In the genomic region with DNA sequence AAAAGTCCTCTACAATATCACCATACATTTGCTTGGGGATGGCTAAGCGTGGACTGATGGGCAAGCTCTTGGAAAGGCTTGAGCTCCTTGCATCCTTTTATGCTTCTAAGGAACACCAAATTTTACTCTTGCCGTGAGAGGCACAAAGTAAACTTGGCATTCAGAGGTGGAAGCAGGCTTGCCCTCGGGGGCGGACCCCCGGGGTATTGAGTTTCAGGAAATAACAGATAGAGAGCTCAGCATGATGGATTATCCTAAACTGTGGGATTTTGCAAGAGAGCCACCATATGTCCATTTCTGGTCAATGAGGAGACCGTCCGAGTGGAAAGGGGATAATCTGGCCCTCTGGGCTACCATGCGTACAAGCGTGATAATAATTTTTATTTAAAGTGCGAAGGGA, we compare ENCODE assay signal across 22 cellular contexts. TPM values are rescaled to one million over a fixed set of nuclear protein-coding genes. Genes with fewer than 3 reads are reported as not detected.
DNase-seq lines count a peak whose midpoint lies in the region; ATAC-seq and TF ChIP-seq lines count a peak whose summit lies in the region.
"Had no signal": no experiment of that assay in that cellular context is flagged by ENCODE, and none has a peak within 500 bp of the region (broad histone marks: within the 10 kb centered on the region; RNA-seq: fewer than 3 reads in every experiment).

No MANE protein-coding gene starts in this region.

- H3K36me3 ChIP-seq in esophagus squamous epithelium: peaks cover 0 to 75% (median 13%) of the 10 kb centered on the region in 3 donors

- H3K4me3 Mint-ChIP-seq in activated naive CD8-positive, alpha-beta T cell treated with anti-CD3 and anti-CD28 coated beads, Interleukin-2, amount 50 U/mL, for 24 hours: no peak overlapping the region
- H3K4me3 Mint-ChIP-seq in activated naive CD8-positive, alpha-beta T cell treated with anti-CD3 and anti-CD28 coated beads for 36 hours: no peak overlapping the region
- H3K4me3 Mint-ChIP-seq in activated T-helper 2 cell treated with anti-CD3 and anti-CD28 coated beads, Interferon-gamma antibody, Interleukin-2, Interleukin-4, amounts not matched to agents 10 μg/mL and 5 μg/mL and 100 μg/mL, durations not matched to agents 14 hours and 24 hours and 36 hours (ENCODE audit: low read depth): no peak overlapping the region
- no peak overlapping the region for H3K4me3 Mint-ChIP-seq in memory B cell

- H3K27ac Mint-ChIP-seq in activated naive CD8-positive, alpha-beta T cell treated with anti-CD3 and anti-CD28 coated beads, Interleukin-2, amount 50 U/mL, for 24 hours: peak overlapping the region; percentile 17
- H3K27ac Mint-ChIP-seq in activated naive CD8-positive, alpha-beta T cell treated with anti-CD3 and anti-CD28 coated beads for 36 hours: no peak overlapping the region
- H3K27ac Mint-ChIP-seq in activated T-helper 2 cell treated with anti-CD3 and anti-CD28 coated beads, Interferon-gamma antibody, Interleukin-2, Interleukin-4, amounts not matched to agents 10 μg/mL and 5 μg/mL and 100 μg/mL, durations not matched to agents 14 hours and 24 hours and 36 hours: peak overlapping the region; percentile 17
- peak overlapping the region; percentile 68 for H3K27ac Mint-ChIP-seq in memory B cell

- no peaks in the 10 kb centered on the region for H3K9me3 ChIP-seq in esophagus squamous epithelium
- H3K9me3 ChIP-seq: A549, Caco-2 had no signal

- no peak for ATAC-seq in activated naive CD8-positive, alpha-beta T cell treated with anti-CD3 and anti-CD28 coated beads, Interleukin-2, amount 50 U/mL, for 24 hours
- no peak for ATAC-seq in memory B cell (ENCODE audit: low read depth)
- ATAC-seq: A549, HCT116 had no signal

- peaks cover 4 to 94% (median 38%) of the 10 kb centered on the region in 3 donors for H3K4me1 ChIP-seq in esophagus squamous epithelium
- H3K4me1 ChIP-seq: A549, Caco-2 had no signal

- 76 to 78% methylated on average over 10 of the region's 10 CpGs for WGBS in esophagus squamous epithelium, 2 donors
- 90 to 91% methylated on average over 10 of the region's 10 CpGs for WGBS in lower leg skin, 2 donors

- no peak for DNase-seq in activated naive CD8-positive, alpha-beta T cell treated with anti-CD3 and anti-CD28 coated beads, Interleukin-2, amount 50 U/mL, for 24 hours
- DNase-seq in activated naive CD8-positive, alpha-beta T cell treated with anti-CD3 and anti-CD28 coated beads for 36 hours: no peak
- DNase-seq in activated T-helper 2 cell treated with anti-CD3 and anti-CD28 coated beads, Interferon-gamma antibody, Interleukin-2, Interleukin-4, amounts not matched to agents 10 μg/mL and 5 μg/mL and 100 μg/mL, durations not matched to agents 14 hours and 24 hours and 36 hours (ENCODE audit: low spot score): no peak
- DNase-seq in memory B cell (ENCODE audit: low spot score in 2 of 2) (no peak), esophagus squamous epithelium (lab: John Stamatoyannopoulos, UW) (no peak), lower leg skin (ENCODE audit: low spot score in 2 of 2) (no peak)
- DNase-seq in activated effector memory CD4-positive, alpha-beta T cell treated with anti-CD3 and anti-CD28 coated beads, Interleukin-2, amount 50 U/mL, for 16 hours: no peak
- no peak for DNase-seq in stimulated activated naive CD4-positive, alpha-beta T cell (lab: John Stamatoyannopoulos, UW)
- DNase-seq: Caco-2; DMS53; IMR-90; MV-4-11; NCI-H1417 treated with DMSO at 0.1 percent for 48 hours; NCI-H2081 treated with DMSO at 0.1 percent for 48 hours; NCI-H2227 treated with DMSO at 0.1 percent for 48 hours; NCI-H526; NK-92 treated with Interleukin-12 subunit alpha and Interleukin-12 subunit beta, amount 100 ng/mL, for 24 hours; OCI-M1 had no signal

- peaks cover 73% of the 10 kb centered on the region for H3K4me1 Mint-ChIP-seq in activated naive CD8-positive, alpha-beta T cell treated with anti-CD3 and anti-CD28 coated beads, Interleukin-2, amount 50 U/mL, for 24 hours
- peaks cover 59% of the 10 kb centered on the region for H3K4me1 Mint-ChIP-seq in activated naive CD8-positive, alpha-beta T cell treated with anti-CD3 and anti-CD28 coated beads for 36 hours
- peaks cover 70% of the 10 kb centered on the region for H3K4me1 Mint-ChIP-seq in activated T-helper 2 cell treated with anti-CD3 and anti-CD28 coated beads, Interferon-gamma antibody, Interleukin-2, Interleukin-4, amounts not matched to agents 10 μg/mL and 5 μg/mL and 100 μg/mL, durations not matched to agents 14 hours and 24 hours and 36 hours (ENCODE audit: low read depth)
- H3K4me1 Mint-ChIP-seq in memory B cell: peaks cover 56% of the 10 kb centered on the region

- H3K36me3 Mint-ChIP-seq in activated naive CD8-positive, alpha-beta T cell treated with anti-CD3 and anti-CD28 coated beads, Interleukin-2, amount 50 U/mL, for 24 hours (ENCODE audit: low read depth): peaks cover 87% of the 10 kb centered on the region
- H3K36me3 Mint-ChIP-seq in activated naive CD8-positive, alpha-beta T cell treated with anti-CD3 and anti-CD28 coated beads for 36 hours: peaks cover 82% of the 10 kb centered on the region
- peaks cover 96% of the 10 kb centered on the region for H3K36me3 Mint-ChIP-seq in activated T-helper 2 cell treated with anti-CD3 and anti-CD28 coated beads, Interferon-gamma antibody, Interleukin-2, Interleukin-4, amounts not matched to agents 10 μg/mL and 5 μg/mL and 100 μg/mL, durations not matched to agents 14 hours and 24 hours and 36 hours (ENCODE audit: low read depth)
- H3K36me3 Mint-ChIP-seq in memory B cell: peaks cover 54% of the 10 kb centered on the region

- intact Hi-C loops in activated T-helper 2 cell treated with anti-CD3 and anti-CD28 coated beads, Interferon-gamma antibody, Interleukin-2, Interleukin-4, amounts not matched to agents 10 μg/mL and 5 μg/mL and 100 μg/mL, durations not matched to agents 14 hours and 24 hours and 36 hours (cut with micrococcal nuclease): no loop called here
- intact Hi-C loops in esophagus squamous epithelium (cut with DNase I): no loop called here
- intact Hi-C loops in lower leg skin (cut with DNase I; ENCODE audit: low total_unique reads): no loop called here

- H3K4me3 ChIP-seq in esophagus squamous epithelium (no peak overlapping the region), lower leg skin (ENCODE audit: low read depth, poor library complexity, severe bottlenecking) (no peak overlapping the region)
- H3K4me3 ChIP-seq: A549 had no signal

- no peak for TF ChIP-seq POLR2A in esophagus squamous epithelium (IDR thresholded peaks at IDR 0.05)
- no peak for TF ChIP-seq POLR2A in lower leg skin (IDR thresholded peaks at IDR 0.05)

- H3K27me3 Mint-ChIP-seq in activated naive CD8-positive, alpha-beta T cell treated with anti-CD3 and anti-CD28 coated beads, Interleukin-2, amount 50 U/mL, for 24 hours: no peaks in the 10 kb centered on the region
- H3K27me3 Mint-ChIP-seq in activated naive CD8-positive, alpha-beta T cell treated with anti-CD3 and anti-CD28 coated beads for 36 hours: no peaks in the 10 kb centered on the region
- no peaks in the 10 kb centered on the region for H3K27me3 Mint-ChIP-seq in activated T-helper 2 cell treated with anti-CD3 and anti-CD28 coated beads, Interferon-gamma antibody, Interleukin-2, Interleukin-4, amounts not matched to agents 10 μg/mL and 5 μg/mL and 100 μg/mL, durations not matched to agents 14 hours and 24 hours and 36 hours (ENCODE audit: low read depth)
- H3K27me3 Mint-ChIP-seq in memory B cell: no peaks in the 10 kb centered on the region

- no peaks in the 10 kb centered on the region for H3K27me3 ChIP-seq in esophagus squamous epithelium

- peak overlapping the region in 2 of 4 donors; percentile 1 to 16 for H3K27ac ChIP-seq in esophagus squamous epithelium
- H3K27ac ChIP-seq: A549, C4-2B had no signal

- TF ChIP-seq CTCF in esophagus squamous epithelium (IDR thresholded peaks at IDR 0.05) (no peak), lower leg skin (IDR thresholded peaks at IDR 0.05) (no peak)

- no peaks in the 10 kb centered on the region for H3K9me3 Mint-ChIP-seq in activated naive CD8-positive, alpha-beta T cell treated with anti-CD3 and anti-CD28 coated beads, Interleukin-2, amount 50 U/mL, for 24 hours
- peaks cover 4% of the 10 kb centered on the region for H3K9me3 Mint-ChIP-seq in activated naive CD8-positive, alpha-beta T cell treated with anti-CD3 and anti-CD28 coated beads for 36 hours
- H3K9me3 Mint-ChIP-seq in activated T-helper 2 cell treated with anti-CD3 and anti-CD28 coated beads, Interferon-gamma antibody, Interleukin-2, Interleukin-4, amounts not matched to agents 10 μg/mL and 5 μg/mL and 100 μg/mL, durations not matched to agents 14 hours and 24 hours and 36 hours: no peaks in the 10 kb centered on the region
- H3K9me3 Mint-ChIP-seq in memory B cell: no peaks in the 10 kb centered on the region

RNA-seq across cellular contexts. Expression of a gene that starts 14.0 kb away (rescaled TPM):
- total RNA-seq in activated naive CD8-positive, alpha-beta T cell treated with anti-CD3 and anti-CD28 coated beads for 36 hours: 100 to 1,000 TPM; 292 to 296 TPM
- total RNA-seq in activated T-helper 2 cell treated with anti-CD3 and anti-CD28 coated beads, Interferon-gamma antibody, Interleukin-2, Interleukin-4, amounts not matched to agents 10 μg/mL and 5 μg/mL and 100 μg/mL, durations not matched to agents 14 hours and 24 hours and 36 hours: 108 and 113 TPM in 2 replicates
- total RNA-seq in esophagus squamous epithelium (100 to 1,000 TPM in 2 of 4 donors, 10 to 100 TPM in 2; 46.1 to 154 (median 96.9) TPM), lower leg skin (10 to 100 TPM; 47.0 to 72.0 (median 50.8) TPM)
- total RNA-seq: Caco-2 had no signal

RNA-seq across cellular contexts. Expression of a gene that starts 52.8 kb away (rescaled TPM):
- 1 to 10 TPM; 1.8 TPM for total RNA-seq in activated naive CD8-positive, alpha-beta T cell treated with anti-CD3 and anti-CD28 coated beads for 36 hours
- total RNA-seq in activated T-helper 2 cell treated with anti-CD3 and anti-CD28 coated beads, Interferon-gamma antibody, Interleukin-2, Interleukin-4, amounts not matched to agents 10 μg/mL and 5 μg/mL and 100 μg/mL, durations not matched to agents 14 hours and 24 hours and 36 hours: 101 and 109 TPM in 2 replicates
- total RNA-seq in esophagus squamous epithelium (1 to 10 TPM in 2 of 4 donors, under 1 TPM in 2; 0.27 to 3.2 (median 1.1) TPM), lower leg skin (1 to 10 TPM in 1 of 4 donors, under 1 TPM in 1, not detected in 2; 0.16 to 3.5 TPM)
- total RNA-seq: Caco-2, IMR-90, LHCN-M2 had no signal

Comparison
In these comparisons a context has a peak if more than half of its experiments do, and no peak if none do; other contexts are left out.
1. RNA of a gene that starts 52.8 kb away (total RNA-seq): 101 to 109 TPM in activated T-helper 2 cell treated with anti-CD3 and anti-CD28 coated beads, Interferon-gamma antibody, Interleukin-2, Interleukin-4, amounts not matched to agents 10 μg/mL and 5 μg/mL and 100 μg/mL, durations not matched to agents 14 hours and 24 hours and 36 hours; 1.8 TPM in activated naive CD8-positive, alpha-beta T cell treated with anti-CD3 and anti-CD28 coated beads for 36 hours, 0.27 to 3.2 TPM in esophagus squamous epithelium and 0.16 to 3.5 TPM in lower leg skin; every median in the first group is over 10 times any median in the second.